ENCODE assay signal across 18 cellular contexts in the genomic region with DNA sequence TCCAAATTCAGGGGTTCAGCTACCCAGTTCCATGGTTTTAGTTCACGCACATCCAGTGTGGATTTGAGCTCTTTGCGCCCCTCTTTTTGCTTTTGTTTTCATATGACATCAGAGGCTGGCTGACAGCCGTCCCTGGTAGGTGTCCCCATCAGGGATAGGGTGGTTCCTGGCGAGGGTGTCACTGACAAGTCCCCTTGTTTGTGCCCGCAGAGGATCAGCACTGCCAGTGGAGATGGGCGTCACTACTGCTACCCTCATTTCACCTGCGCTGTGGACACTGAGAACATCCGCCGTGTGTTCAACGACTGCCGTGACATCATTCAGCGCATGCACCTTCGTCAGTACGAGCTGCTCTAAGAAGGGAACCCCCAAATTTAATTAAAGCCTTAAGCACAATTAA. TPM values are rescaled to one million over a fixed set of nuclear protein-coding genes. Genes with fewer than 3 reads are reported as not detected.
"Had no signal": no experiment of that assay in that cellular context is flagged by ENCODE, and none has a peak within 500 bp of the region (broad histone marks: within the 10 kb centered on the region; RNA-seq: fewer than 3 reads in every experiment).

No MANE protein-coding gene starts in this region.

- H3K4me3 ChIP-seq: lung, prostate gland, spleen, thyroid gland, upper lobe of right lung had no signal

- H3K27ac ChIP-seq: brain microvascular endothelial cell, prostate gland, upper lobe of right lung had no signal

- H3K27ac Mint-ChIP-seq: activated CD4-positive, alpha-beta memory T cell treated with anti-CD3 and anti-CD28 coated beads, Interleukin-2, amount 10 ng/mL, durations not matched to agents 7 days and 5 days; activated CD4-positive, alpha-beta T cell treated with anti-CD3 and anti-CD28 coated beads, Interleukin-2, amount 10 ng/mL, durations not matched to agents 24 days and 14 days; activated naive CD4-positive, alpha-beta T cell treated with anti-CD3 and anti-CD28 coated beads, Interleukin-2, amount 50 U/mL, for 24 hours; stimulated activated naive CD8-positive, alpha-beta T cell treated with anti-CD3 and anti-CD28 coated beads, Interleukin-15, Interleukin-2, amounts not matched to agents 100 ng/mL and 50 ng/mL, for 24 hours had no signal

- H3K9me3 Mint-ChIP-seq: activated CD4-positive, alpha-beta memory T cell treated with anti-CD3 and anti-CD28 coated beads, Interleukin-2, amount 10 ng/mL, durations not matched to agents 7 days and 5 days; activated CD4-positive, alpha-beta T cell treated with anti-CD3 and anti-CD28 coated beads, Interleukin-2, amount 10 ng/mL, durations not matched to agents 24 days and 14 days; activated naive CD4-positive, alpha-beta T cell treated with anti-CD3 and anti-CD28 coated beads, Interleukin-2, amount 50 U/mL, for 24 hours; central memory CD8-positive, alpha-beta T cell; naive thymus-derived CD4-positive, alpha-beta T cell; stimulated activated naive CD8-positive, alpha-beta T cell treated with anti-CD3 and anti-CD28 coated beads, Interleukin-15, Interleukin-2, amounts not matched to agents 100 ng/mL and 50 ng/mL, for 24 hours had no signal

- DNase-seq: activated CD4-positive, alpha-beta memory T cell treated with anti-CD3 and anti-CD28 coated beads, Interleukin-2, amount 10 ng/mL, durations not matched to agents 7 days and 5 days; activated CD4-positive, alpha-beta T cell treated with anti-CD3 and anti-CD28 coated beads, Interleukin-2, amount 10 ng/mL, durations not matched to agents 24 days and 14 days; activated gamma-delta T cell treated with Interleukin-2 at 50 U/mL for 16 hours; aorta; brain microvascular endothelial cell; foreskin fibroblast; kidney; naive thymus-derived CD4-positive, alpha-beta T cell; spleen; stimulated activated CD4-positive, alpha-beta T cell treated with anti-CD3 and anti-CD28 coated beads, Interleukin-4, amount 100 ng/mL, for 24 hours; substantia nigra; thyroid gland; upper lobe of right lung had no signal

- H3K27me3 Mint-ChIP-seq: activated CD4-positive, alpha-beta memory T cell treated with anti-CD3 and anti-CD28 coated beads, Interleukin-2, amount 10 ng/mL, durations not matched to agents 7 days and 5 days; activated CD4-positive, alpha-beta T cell treated with anti-CD3 and anti-CD28 coated beads, Interleukin-2, amount 10 ng/mL, durations not matched to agents 24 days and 14 days; activated naive CD4-positive, alpha-beta T cell treated with anti-CD3 and anti-CD28 coated beads, Interleukin-2, amount 50 U/mL, for 24 hours; central memory CD8-positive, alpha-beta T cell; naive thymus-derived CD4-positive, alpha-beta T cell; stimulated activated naive CD8-positive, alpha-beta T cell treated with anti-CD3 and anti-CD28 coated beads, Interleukin-15, Interleukin-2, amounts not matched to agents 100 ng/mL and 50 ng/mL, for 24 hours had no signal

- H3K4me3 Mint-ChIP-seq: activated CD4-positive, alpha-beta memory T cell treated with anti-CD3 and anti-CD28 coated beads, Interleukin-2, amount 10 ng/mL, durations not matched to agents 7 days and 5 days; activated CD4-positive, alpha-beta T cell treated with anti-CD3 and anti-CD28 coated beads, Interleukin-2, amount 10 ng/mL, durations not matched to agents 24 days and 14 days; activated naive CD4-positive, alpha-beta T cell treated with anti-CD3 and anti-CD28 coated beads, Interleukin-2, amount 50 U/mL, for 24 hours; central memory CD8-positive, alpha-beta T cell; naive thymus-derived CD4-positive, alpha-beta T cell; stimulated activated naive CD8-positive, alpha-beta T cell treated with anti-CD3 and anti-CD28 coated beads, Interleukin-15, Interleukin-2, amounts not matched to agents 100 ng/mL and 50 ng/mL, for 24 hours had no signal

- H3K27me3 ChIP-seq: brain microvascular endothelial cell, spleen, thyroid gland, upper lobe of right lung had no signal

- H3K9me3 ChIP-seq: prostate gland, spleen, thyroid gland, upper lobe of right lung had no signal

RNA-seq across cellular contexts. Expression of a gene that starts 59.8 kb away (rescaled TPM):
- polyA plus RNA-seq: naive thymus-derived CD4-positive, alpha-beta T cell had no signal
